9 cellular contexts compared by ENCODE assay signal in genomic region chr5:180670586-180671359, GRCh38. TPM values are rescaled to one million over a fixed set of nuclear protein-coding genes. Genes with fewer than 3 reads are reported as not detected.
DNase-seq lines count a peak whose midpoint lies in the region; ATAC-seq, FAIRE-seq and TF ChIP-seq lines count a peak whose summit lies in the region.
"Had no signal": no experiment of that assay in that cellular context is flagged by ENCODE, and none has a peak within 500 bp of the region (broad histone marks: within the 10 kb centered on the region; RNA-seq: fewer than 3 reads in every experiment).

No MANE protein-coding gene starts in this region.

- ATAC-seq in GM21619 (IDR thresholded peaks at IDR 0.05; ENCODE audit: unreplicated experiment) (peak; percentile 56), HG02642 (IDR thresholded peaks at IDR 0.05; ENCODE audit: poor library complexity, unreplicated experiment) (no peak), GM18511 (IDR thresholded peaks at IDR 0.05; ENCODE audit: unreplicated experiment) (no peak)

- no peaks in the 10 kb centered on the region for H3K36me3 Mint-ChIP-seq in progenitor cell of endocrine pancreas (ENCODE audit: insufficient read depth)

- no peaks in the 10 kb centered on the region for H3K9me3 Mint-ChIP-seq in progenitor cell of endocrine pancreas (ENCODE audit: low read depth)

- H3K4me3 Mint-ChIP-seq in progenitor cell of endocrine pancreas (ENCODE audit: low read depth) = no peak overlapping the region

- no peak overlapping the region for H3K27ac Mint-ChIP-seq in progenitor cell of endocrine pancreas

- no peaks in the 10 kb centered on the region for H3K36me3 ChIP-seq in BE2C

- peaks cover 33% of the 10 kb centered on the region for H3K4me1 Mint-ChIP-seq in progenitor cell of endocrine pancreas (ENCODE audit: low read depth)

- peaks cover 13% of the 10 kb centered on the region for H3K27me3 ChIP-seq in BE2C

- H3K4me1 ChIP-seq in BE2C = no peaks in the 10 kb centered on the region

- DNase-seq in BE2C (peak; percentile 53), NOMO-1 treated with DMSO at 0.1 percent for 48 hours (lab: John Stamatoyannopoulos, UW; ENCODE audit: unreplicated experiment) (peak; percentile 53), frontal cortex (ENCODE audit: low spot score in 2 of 2) (peak; percentile 59 to 65), progenitor cell of endocrine pancreas (ENCODE audit: low spot score, unreplicated experiment) (no peak)
- peak; percentile 71 to 74 for DNase-seq in activated T-cell treated with anti-CD3 and anti-CD28 coated beads, Interleukin-2, amount 50 U/mL, for 48 hours

- TF ChIP-seq CTCF in BE2C (IDR thresholded peaks at IDR 0.05; ENCODE audit: low read depth, low read length) (peak; percentile 87), progenitor cell of endocrine pancreas (IDR thresholded peaks at IDR 0.05; ENCODE audit: unreplicated experiment) (peak; percentile 74)

- peaks cover 52% of the 10 kb centered on the region for H3K27me3 Mint-ChIP-seq in progenitor cell of endocrine pancreas

- H3K4me3 ChIP-seq in BE2C (ENCODE audit: low read depth, low read length) = no peak overlapping the region
- H3K4me3 ChIP-seq: skin epidermis had no signal

- no peaks in the 10 kb centered on the region for H3K9me3 ChIP-seq in BE2C

- no peak for FAIRE-seq in frontal cortex (lab: Jason Lieb, UNC)

RNA-seq across cellular contexts. Expression of gene FLT4, which starts 21.4 kb away (rescaled TPM):
- 4.0 TPM for polyA plus RNA-seq in BE2C (2012; ENCODE audit: insufficient read depth, insufficient read length, low read depth)
- total RNA-seq in frontal cortex (1.6 TPM), progenitor cell of endocrine pancreas (2.0 TPM in 2 replicates)
